In the genomic region with DNA sequence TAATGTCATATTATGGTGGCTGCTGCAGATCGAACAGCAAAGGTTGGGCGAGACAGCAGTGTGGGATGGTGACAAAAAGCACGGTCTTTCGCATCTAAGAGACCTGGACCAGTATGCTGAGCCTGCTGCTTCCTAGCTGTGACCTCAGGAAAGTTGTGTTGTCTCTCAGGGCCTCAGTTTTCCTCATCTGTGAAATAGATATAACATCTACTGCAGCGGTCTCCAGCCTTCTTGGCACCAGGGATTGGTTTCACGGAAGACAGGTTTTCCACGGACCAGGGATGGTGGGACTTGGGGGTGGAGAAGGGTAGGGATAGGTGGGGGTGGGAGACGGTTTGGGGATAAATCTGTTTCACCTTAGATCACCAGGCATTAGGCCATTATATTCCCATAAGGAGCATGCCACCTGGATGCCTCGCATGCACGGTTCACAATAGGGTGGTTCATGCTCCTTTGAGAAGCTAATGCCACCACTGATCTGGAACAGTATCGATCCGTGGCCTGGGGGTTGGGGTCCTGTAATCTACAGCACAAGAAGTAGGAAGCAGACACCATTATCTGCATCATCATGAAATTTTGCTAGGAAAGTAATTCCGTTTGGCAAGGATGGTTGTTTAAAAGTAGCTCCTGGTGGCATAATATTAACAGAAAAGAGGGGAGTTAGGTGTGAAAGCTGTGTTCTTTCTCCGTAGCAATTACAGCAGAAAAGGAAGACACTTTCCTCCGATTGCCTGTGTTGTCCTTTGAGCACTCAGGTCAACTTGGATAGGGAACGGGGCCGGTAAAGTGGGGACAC, we compare ENCODE assay signal across 10 cellular contexts. TPM values are rescaled to one million over a fixed set of nuclear protein-coding genes. Genes with fewer than 3 reads are reported as not detected.
DNase-seq lines count a peak whose midpoint lies in the region; ATAC-seq and TF ChIP-seq lines count a peak whose summit lies in the region.
"Had no signal": no experiment of that assay in that cellular context is flagged by ENCODE, and none has a peak within 500 bp of the region (broad histone marks: within the 10 kb centered on the region; RNA-seq: fewer than 3 reads in every experiment).

No MANE protein-coding gene starts in this region.

- no peak for ATAC-seq in CD4-positive, alpha-beta T cell (ENCODE audit: poor library complexity)
- ATAC-seq in RWPE2 (ENCODE audit: low read depth) (peak; percentile 1; the same call in 1 of the 3 replicates), naive B cell (ENCODE audit: low read depth in 2 of 2) (no peak), HG03097 (IDR thresholded peaks at IDR 0.05; ENCODE audit: low FRiP score, unreplicated experiment) (no peak)

- H3K36me3 Mint-ChIP-seq in CD4-positive, alpha-beta T cell (ENCODE audit: low read depth) = peaks cover 50% of the 10 kb centered on the region
- peaks cover 18 to 29% of the 10 kb centered on the region in 2 donors for H3K36me3 Mint-ChIP-seq in naive B cell

- no peak overlapping the region for H3K4me3 ChIP-seq in RWPE2 (ENCODE audit: severe bottlenecking)
- H3K4me3 ChIP-seq: PC-9 had no signal

- peaks cover 36% of the 10 kb centered on the region for H3K36me3 ChIP-seq in RWPE2 (ENCODE audit: low read depth)

- H3K27me3 ChIP-seq in CD4-positive, alpha-beta T cell (ENCODE audit: control insufficient read depth, insufficient read depth, low read length) = no peaks in the 10 kb centered on the region
- no peaks in the 10 kb centered on the region for H3K27me3 ChIP-seq in RWPE2 (ENCODE audit: insufficient read depth, poor library complexity, severe bottlenecking)

- H3K4me1 Mint-ChIP-seq in CD4-positive, alpha-beta T cell (ENCODE audit: low read depth) = peaks cover 54% of the 10 kb centered on the region
- H3K4me1 Mint-ChIP-seq in naive B cell = peaks cover 9 to 16% (median 13%) of the 10 kb centered on the region in 3 donors

- H3K27me3 Mint-ChIP-seq in CD4-positive, alpha-beta T cell = no peaks in the 10 kb centered on the region
- no peaks in the 10 kb centered on the region for H3K27me3 Mint-ChIP-seq in naive B cell

- intact Hi-C loops in CD4-positive, alpha-beta T cell (cut with DNase I, micrococcal nuclease) = no loop called here

- no peak for TF ChIP-seq CTCF in CD4-positive, alpha-beta T cell (IDR thresholded peaks at IDR 0.05)
- no peak for TF ChIP-seq CTCF in RWPE2 (IDR thresholded peaks at IDR 0.05; ENCODE audit: poor library complexity, severe bottlenecking)

- H3K9me3 Mint-ChIP-seq in CD4-positive, alpha-beta T cell = no peaks in the 10 kb centered on the region
- H3K9me3 Mint-ChIP-seq in naive B cell = peaks cover 0 to 2% (median 0%) of the 10 kb centered on the region in 7 donors

- no peaks in the 10 kb centered on the region for H3K9me3 ChIP-seq in CD4-positive, alpha-beta T cell (ENCODE audit: control insufficient read depth, low read length)
- H3K9me3 ChIP-seq in RWPE2 (ENCODE audit: severe bottlenecking) = no peaks in the 10 kb centered on the region

- no peak overlapping the region for H3K27ac ChIP-seq in CD4-positive, alpha-beta T cell (ENCODE audit: low read depth, low read length)
- peak overlapping the region; percentile 99 for H3K27ac ChIP-seq in RWPE2 (ENCODE audit: poor library complexity, severe bottlenecking)

- peak overlapping the region; percentile 7 for H3K4me3 Mint-ChIP-seq in CD4-positive, alpha-beta T cell
- no peak overlapping the region for H3K4me3 Mint-ChIP-seq in naive B cell

- POLR2A ChIA-PET in CD4-positive, alpha-beta T cell (lab: Charles Lee) = interaction anchor here (0.6 to 5.9 kb wide), 11 partner anchors 8 to 206 kb away, joined by 3 to 76 read pairs (median 5); partner anchors contain the start of gene KLF6

- peaks cover 42% of the 10 kb centered on the region for H3K4me1 ChIP-seq in RWPE2 (ENCODE audit: insufficient read depth, poor library complexity, severe bottlenecking)

- peak overlapping the region; percentile 78 for H3K27ac Mint-ChIP-seq in CD4-positive, alpha-beta T cell
- peak overlapping the region; percentile 15 to 95 (median 54) for H3K27ac Mint-ChIP-seq in naive B cell

- CTCF ChIA-PET in CD4-positive, alpha-beta T cell (lab: Charles Lee) = interaction anchor here (1.5 kb wide), 1 partner anchor 9 kb away, joined by 3 read pairs; no protein-coding TSS in a partner anchor

- peak in 1 of 10 experiments; percentile 29 for DNase-seq in CD4-positive, alpha-beta T cell
- DNase-seq in RWPE2 (ENCODE audit: low spot score) = no peak
- DNase-seq in ecto neural progenitor cell (ENCODE audit: low spot score) = peak; percentile 11
- DNase-seq in naive B cell = no peak
- no peak for DNase-seq in activated effector memory CD4-positive, alpha-beta T cell treated with anti-CD3 and anti-CD28 coated beads, Interleukin-2, amount 50 U/mL, for 16 hours
- DNase-seq in activated effector memory CD4-positive, alpha-beta T cell treated with Interleukin-2 at 50 U/mL for 16 hours = no peak
- DNase-seq in NCI-H2081 (lab: John Stamatoyannopoulos, UW) = no peak
- DNase-seq: activated T-cell treated with anti-CD3 and anti-CD28 coated beads, Interleukin-2, amount 50 U/mL, for 48 hours; PC-9 had no signal

RNA-seq across cellular contexts. Expression of gene KLF6, which starts 10.8 kb away (rescaled TPM):
- total RNA-seq in CD4-positive, alpha-beta T cell = 100 to 1,000 TPM; 851 to 874 TPM
- 1,000 to 10,000 TPM in 1 of 6 donors, 100 to 1,000 TPM in 5; 316 to 1,111 (median 647) TPM for polyA plus RNA-seq in naive B cell (ENCODE audit: low read depth in 6 of 6)
